9 cellular contexts compared by ENCODE assay signal in the genomic region with DNA sequence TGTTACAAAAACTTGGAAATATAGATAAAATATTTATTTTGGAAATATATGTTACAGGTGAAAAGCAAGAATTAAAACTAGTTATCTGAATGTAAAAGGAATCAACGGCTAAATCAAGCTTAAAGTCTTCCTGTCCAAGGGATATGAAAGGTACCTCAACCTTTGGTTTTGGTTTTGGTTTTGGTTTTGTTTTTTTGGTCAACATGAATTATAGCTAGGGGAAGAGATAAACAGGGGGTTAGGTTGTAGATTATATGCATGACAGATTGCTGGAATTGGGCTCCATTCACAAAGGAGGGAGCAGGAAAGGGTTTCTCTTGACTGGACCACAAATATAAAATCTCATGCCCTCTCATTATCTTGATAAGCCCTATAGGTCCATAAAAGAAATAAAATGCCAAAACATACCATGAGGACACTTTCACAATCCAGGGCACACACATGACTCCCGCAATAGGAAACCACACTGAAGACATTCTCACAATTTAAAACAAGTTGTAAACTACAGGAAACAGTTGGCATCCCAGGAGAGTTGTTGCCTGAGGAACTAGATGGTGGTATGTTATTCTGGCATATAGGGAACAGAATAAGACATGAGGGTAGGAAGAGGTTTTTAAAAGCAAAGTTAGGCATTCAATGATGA. TPM values are rescaled to one million over a fixed set of nuclear protein-coding genes. Genes with fewer than 3 reads are reported as not detected.
A peak's percentile ranks its signal among the peaks of the same experiment; 100 is the strongest.
DNase-seq lines count a peak whose midpoint lies in the region; ATAC-seq, FAIRE-seq and TF ChIP-seq lines count a peak whose summit lies in the region.
"Had no signal": no experiment of that assay in that cellular context is flagged by ENCODE, and none has a peak within 500 bp of the region (broad histone marks: within the 10 kb centered on the region; RNA-seq: fewer than 3 reads in every experiment).

No MANE protein-coding gene starts in this region.

- no peak overlapping the region for H3K4me3 ChIP-seq in endothelial cell of umbilical vein (replicated peaks in 1 of 3; ENCODE audit: insufficient read depth in 1 of 3, low read depth in 1 of 3, low read length in 3 of 3)

- no peaks in the 10 kb centered on the region for H3K79me2 ChIP-seq in endothelial cell of umbilical vein (ENCODE audit: control insufficient read depth, insufficient read depth, low read length)

- no peak overlapping the region for H3K27ac ChIP-seq in endothelial cell of umbilical vein (ENCODE audit: insufficient read depth, low read depth, low read length)

- FAIRE-seq in endothelial cell of umbilical vein (lab: Jason Lieb, UNC) = no peak

- intact Hi-C loops in endothelial cell of umbilical vein (cut with micrococcal nuclease) = no loop called here

- no peak overlapping the region for H3K4me2 ChIP-seq in endothelial cell of umbilical vein (ENCODE audit: insufficient read depth, low read length)

- H3K36me3 ChIP-seq in endothelial cell of umbilical vein (ENCODE audit: control insufficient read depth in 2 of 2, extremely low read depth in 1 of 2, insufficient read depth in 2 of 2, low read length in 2 of 2) = no peaks in the 10 kb centered on the region

- H2AFZ ChIP-seq in endothelial cell of umbilical vein (ENCODE audit: low read depth, low read length) = no peak overlapping the region

- no peak for TF ChIP-seq POLR2A in endothelial cell of umbilical vein (IDR thresholded peaks at IDR 0.05; ENCODE audit: low read depth, low read length)

- TF ChIP-seq CTCF in endothelial cell of umbilical vein (IDR thresholded peaks at IDR 0.05; ENCODE audit: extremely low read depth in 1 of 2, insufficient read depth in 1 of 2, low read depth in 1 of 2, low read length in 2 of 2) = no peak

- POLR2A ChIA-PET in endothelial cell of umbilical vein (lab: Charles Lee) = no interaction called here

- H3K9ac ChIP-seq in endothelial cell of umbilical vein (replicated peaks; ENCODE audit: extremely low read depth, insufficient read depth, low read length) = no peak overlapping the region

- dilution Hi-C loops in endothelial cell of umbilical vein (cut with MboI; ENCODE audit: extremely low pct_ligation_motif_present, low sequenced_read_pairs) = no loop called here

- H3K9me1 ChIP-seq in endothelial cell of umbilical vein (replicated peaks; ENCODE audit: control insufficient read depth, extremely low read depth, insufficient read depth, low read length) = no peaks in the 10 kb centered on the region

- no peaks in the 10 kb centered on the region for H3K27me3 ChIP-seq in endothelial cell of umbilical vein (ENCODE audit: control insufficient read depth in 2 of 2, insufficient read depth in 2 of 2, low read length in 2 of 2)

- DNase-seq in endothelial cell of umbilical vein (ENCODE audit: low read depth, low spot score) = peak; percentile 25
- DNase-seq in HuH-7 (ENCODE audit: low spot score) = no peak
- DNase-seq in NK-92 (lab: John Stamatoyannopoulos, UW; ENCODE audit: unreplicated experiment) = no peak
- no peak for DNase-seq in Ammon's horn (ENCODE audit: low spot score)
- DNase-seq: NCI-H226 had no signal

- CTCF ChIA-PET in endothelial cell of umbilical vein (lab: Charles Lee) = interaction anchor here (0.8 kb wide), 1 partner anchor 13 kb away, joined by 3 read pairs; no protein-coding TSS in a partner anchor

- peaks cover 38% of the 10 kb centered on the region for H3K4me1 ChIP-seq in endothelial cell of umbilical vein (ENCODE audit: control insufficient read depth, extremely low read depth, insufficient read depth, low read length)

- ATAC-seq in GM18502 (IDR thresholded peaks at IDR 0.05; ENCODE audit: poor library complexity, unreplicated experiment) (peak; percentile 84), GM21447 (IDR thresholded peaks at IDR 0.05; ENCODE audit: unreplicated experiment) (peak; percentile 82), HG03520 (IDR thresholded peaks at IDR 0.05; ENCODE audit: unreplicated experiment) (peak; percentile 74), SK-N-SH treated with all-trans-retinoic acid at 6 μM for 48 hours (no peak)

- no TSS peak for BruUV-seq in endothelial cell of umbilical vein (replicated peaks; lab: Mats Ljungman, UMichigan)

- no peaks in the 10 kb centered on the region for H4K20me1 ChIP-seq in endothelial cell of umbilical vein (replicated peaks; ENCODE audit: control insufficient read depth, extremely low read depth, insufficient read depth, low read length)

- no peaks in the 10 kb centered on the region for H3K9me3 ChIP-seq in endothelial cell of umbilical vein (replicated peaks; ENCODE audit: control insufficient read depth, insufficient read depth, low read length)

TF ChIP-seq in endothelial cell of umbilical vein, 7 proteins besides CTCF, POLR2A, EP300 and RAD21:
- TF ChIP-seq GATA2 (IDR thresholded peaks at IDR 0.05; ENCODE audit: insufficient read depth, insufficient read length, low read depth, low read length) = no peak

TF ChIP-seq in SK-N-SH treated with all-trans-retinoic acid at 6 μM for 48 hours, 23 proteins besides CTCF, POLR2A, EP300 and RAD21:
- TF ChIP-seq ARNTL (CRISPR knock-in tag; IDR thresholded peaks at IDR 0.05; ENCODE audit: borderline replicate concordance, low read depth) (no peak), ZNF70 (CRISPR knock-in tag; IDR thresholded peaks at IDR 0.05) (no peak), ISL1 (CRISPR knock-in tag; IDR thresholded peaks at IDR 0.05) (no peak), TCF4 (CRISPR knock-in tag; IDR thresholded peaks at IDR 0.05; ENCODE audit: borderline replicate concordance) (no peak), ZFP3 (CRISPR knock-in tag; IDR thresholded peaks at IDR 0.05) (no peak), ESRRG (CRISPR knock-in tag; IDR thresholded peaks at IDR 0.05) (no peak), PPARA (CRISPR knock-in tag; IDR thresholded peaks at IDR 0.05; ENCODE audit: borderline replicate concordance) (no peak), ZC3H10 (CRISPR knock-in tag; IDR thresholded peaks at IDR 0.05) (no peak), TOX (CRISPR knock-in tag; IDR thresholded peaks at IDR 0.05; ENCODE audit: borderline replicate concordance) (no peak), PATZ1 (CRISPR knock-in tag; IDR thresholded peaks at IDR 0.05; ENCODE audit: borderline replicate concordance) (no peak), ZNF8 (CRISPR knock-in tag; IDR thresholded peaks at IDR 0.05) (no peak), OSR1 (CRISPR knock-in tag; IDR thresholded peaks at IDR 0.05) (no peak), ZFP30 (CRISPR knock-in tag; IDR thresholded peaks at IDR 0.05) (no peak)
TF ChIP-seq in SK-N-SH treated with all-trans-retinoic acid at 6 μM for 48 hours: peak in this region for 0.

RNA-seq across cellular contexts. Expression of gene MACIR, which starts 46.6 kb away (rescaled TPM):
- total RNA-seq in endothelial cell of umbilical vein = 9.3 and 9.6 TPM in 2 replicates
- polyA plus RNA-seq in endothelial cell of umbilical vein = 3.9 and 4.0 TPM in 2 replicates
- polyA plus RNA-seq in endothelial cell of umbilical vein (2011; cell fraction: cytosol; rRNA removed) = 4.3 and 4.8 TPM in 2 replicates
- 9.0 and 10.9 TPM in 2 replicates for polyA plus RNA-seq in endothelial cell of umbilical vein (2011; cell fraction: nucleus; rRNA removed)
- 9.6 and 11.3 TPM in 2 replicates for polyA plus RNA-seq in endothelial cell of umbilical vein (2012)
- polyA minus RNA-seq in endothelial cell of umbilical vein = 7.6 and 9.1 TPM in 2 replicates
- 11.8 TPM for polyA minus RNA-seq in endothelial cell of umbilical vein (2011; cell fraction: cytosol; rRNA and poly(A)+ RNA removed)
- polyA minus RNA-seq in endothelial cell of umbilical vein (2011; cell fraction: nucleus; rRNA and poly(A)+ RNA removed) = 4.5 and 5.3 TPM in 2 replicates
